ENCODE assay signal across 9 cellular contexts in genomic region chr13:73722120-73722519, GRCh38.
DNase-seq lines count a peak whose midpoint lies in the region; ATAC-seq and TF ChIP-seq lines count a peak whose summit lies in the region.
"Had no signal": no experiment of that assay in that cellular context is flagged by ENCODE, and none has a peak within 500 bp of the region (broad histone marks: within the 10 kb centered on the region; RNA-seq: fewer than 3 reads in every experiment).

No MANE protein-coding gene starts in this region.

- no peak for TF ChIP-seq POLR2A in transverse colon (IDR thresholded peaks at IDR 0.05)

- WGBS in mammary epithelial cell (ENCODE audit: low coverage, missing lambda C conversion rate) = 78% methylated on average over 1 of the region's 1 CpG
- whole genome bisulfite sequencing in transverse colon (ENCODE audit: low coverage in 1 of 2), 2 donors = 56% methylated on average over 1 of the region's 1 CpG; no CpG with 5 or more reads in 1 of the 2 donors

- dilution Hi-C loops in mammary epithelial cell (cut with HindIII; ENCODE audit: low sequenced_read_pairs) = no loop called here

- peak; percentile 43 to 56 for TF ChIP-seq CTCF in mammary epithelial cell (conservative IDR thresholded peaks at IDR 0.05 in 1 of 2, IDR thresholded peaks at IDR 0.05 in 1 of 2; ENCODE audit: extremely low read depth in 1 of 2, insufficient read depth in 1 of 2, low read depth in 1 of 2, low read length in 2 of 2)
- peak in 1 of 5 experiments; percentile 12 for TF ChIP-seq CTCF in transverse colon (IDR thresholded peaks at IDR 0.05)

- peaks cover 17% of the 10 kb centered on the region for H3K4me1 Mint-ChIP-seq in activated CD4-positive, alpha-beta T cell treated with anti-CD3 and anti-CD28 coated beads, Interleukin-2, amount 10 ng/mL, durations not matched to agents 24 days and 14 days
- H3K4me1 Mint-ChIP-seq: B cell had no signal

- H2AFZ ChIP-seq in mammary epithelial cell (ENCODE audit: low read depth, low read length) = peak overlapping the region; percentile 49

- intact Hi-C loops in mammary epithelial cell (cut with micrococcal nuclease) (loop anchor here (1.0 to 10.0 kb wide), 5 partner anchors 415 to 1536 kb away; no protein-coding TSS in a partner anchor), transverse colon (cut with DNase I; ENCODE audit: low total_unique reads) (no loop called here)
- intact Hi-C loops in activated CD4-positive, alpha-beta T cell treated with anti-CD3 and anti-CD28 coated beads, Interleukin-2, amount 10 ng/mL, durations not matched to agents 24 days and 14 days (cut with micrococcal nuclease) = loop anchor here (2.0 to 10.0 kb wide), 4 partner anchors 43 to 1645 kb away; no protein-coding TSS in a partner anchor

- H3K4me3 ChIP-seq in mammary epithelial cell (replicated peaks in 1 of 3; ENCODE audit: insufficient read depth in 1 of 3, low read depth in 2 of 3, low read length in 3 of 3) (no peak overlapping the region), transverse colon (no peak overlapping the region)

- peaks cover 33% of the 10 kb centered on the region for H3K4me1 ChIP-seq in mammary epithelial cell (ENCODE audit: insufficient read depth, low read length)
- peaks cover 0 to 13% (median 4%) of the 10 kb centered on the region in 4 donors for H3K4me1 ChIP-seq in transverse colon

- DNase-seq in NCI-H1092 treated with DMSO at 0.1 percent for 48 hours (lab: John Stamatoyannopoulos, UW) (peak; percentile 4), NCI-H1092 (lab: John Stamatoyannopoulos, UW) (no peak), HS-5 (ENCODE audit: low read depth) (peak; percentile 19), mammary epithelial cell (peak; percentile 94), pons (ENCODE audit: low spot score) (peak; percentile 26), transverse colon (no peak)
- DNase-seq in activated CD4-positive, alpha-beta T cell treated with anti-CD3 and anti-CD28 coated beads, Interleukin-2, amount 10 ng/mL, durations not matched to agents 24 days and 14 days = no peak

- H3K9me3 Mint-ChIP-seq in activated CD4-positive, alpha-beta T cell treated with anti-CD3 and anti-CD28 coated beads, Interleukin-2, amount 10 ng/mL, durations not matched to agents 24 days and 14 days = no peaks in the 10 kb centered on the region

- H3K4me3 Mint-ChIP-seq in activated CD4-positive, alpha-beta T cell treated with anti-CD3 and anti-CD28 coated beads, Interleukin-2, amount 10 ng/mL, durations not matched to agents 24 days and 14 days = no peak overlapping the region
- H3K4me3 Mint-ChIP-seq: B cell had no signal

- H3K9ac ChIP-seq in mammary epithelial cell (ENCODE audit: insufficient read depth, low read length) = peak overlapping the region; percentile 32

- peak; percentile 89 for ATAC-seq in GM21390 (IDR thresholded peaks at IDR 0.05; ENCODE audit: unreplicated experiment)

- no peaks in the 10 kb centered on the region for H3K27me3 Mint-ChIP-seq in activated CD4-positive, alpha-beta T cell treated with anti-CD3 and anti-CD28 coated beads, Interleukin-2, amount 10 ng/mL, durations not matched to agents 24 days and 14 days
- H3K27me3 Mint-ChIP-seq: B cell had no signal

- TF ChIP-seq EP300 in transverse colon (IDR thresholded peaks at IDR 0.05; ENCODE audit: low read depth) = no peak

- no peak overlapping the region for H3K27ac Mint-ChIP-seq in activated CD4-positive, alpha-beta T cell treated with anti-CD3 and anti-CD28 coated beads, Interleukin-2, amount 10 ng/mL, durations not matched to agents 24 days and 14 days
- H3K27ac Mint-ChIP-seq: B cell had no signal

- H3K79me2 ChIP-seq in mammary epithelial cell (ENCODE audit: insufficient read depth, low read length) = peaks cover 3% of the 10 kb centered on the region

- H3K36me3 Mint-ChIP-seq in activated CD4-positive, alpha-beta T cell treated with anti-CD3 and anti-CD28 coated beads, Interleukin-2, amount 10 ng/mL, durations not matched to agents 24 days and 14 days (ENCODE audit: low read depth) = peaks cover 8% of the 10 kb centered on the region

- in situ Hi-C loops in mammary epithelial cell (cut with MboI; ENCODE audit: low sequenced_read_pairs in 2 of 2) (loop anchor here (25.0 kb wide), 4 partner anchors 310 to 660 kb away; partner anchors contain the start of gene KLF5 (in 1 of the 2)), transverse colon (cut with MboI; ENCODE audit: low pct_ligation_motif_present in 1 of 4, low pct_unique_long_range_greater_than_20kb in 1 of 4, low sequenced_read_pairs in 3 of 4) (loop anchor here in 2 of 4 donors (25.0 kb wide), 3 partner anchors 660 to 910 kb away; partner anchors contain the start of gene KLF5 (in 1 of the 2))

- no peaks in the 10 kb centered on the region for H4K20me1 ChIP-seq in mammary epithelial cell (ENCODE audit: insufficient read depth, low read length)

- no TSS peak for BruUV-seq in mammary epithelial cell (replicated peaks; lab: Mats Ljungman, UMichigan)

- peak overlapping the region; percentile 68 for H3K4me2 ChIP-seq in mammary epithelial cell (ENCODE audit: insufficient read depth, low read depth, low read length)

- H3K27ac ChIP-seq in mammary epithelial cell (ENCODE audit: insufficient read depth, low read depth, low read length) = peak overlapping the region; percentile 80
- H3K27ac ChIP-seq in transverse colon = no peak overlapping the region

- H3K27me3 ChIP-seq in mammary epithelial cell (ENCODE audit: insufficient read depth, low read length) = no peaks in the 10 kb centered on the region
- H3K27me3 ChIP-seq in transverse colon = no peaks in the 10 kb centered on the region

- H3K36me3 ChIP-seq in mammary epithelial cell (ENCODE audit: insufficient read depth, low read length) (no peaks in the 10 kb centered on the region), transverse colon (no peaks in the 10 kb centered on the region)

- CTCF ChIA-PET in mammary epithelial cell (lab: Charles Lee; ENCODE audit: low non-redundant PET) = no interaction called here

- H3K9me3 ChIP-seq in mammary epithelial cell (replicated peaks; ENCODE audit: insufficient read depth, low read length) (no peaks in the 10 kb centered on the region), transverse colon (no peaks in the 10 kb centered on the region)

Comparison
In these comparisons a context has a peak if more than half of its experiments do, and no peak if none do; other contexts are left out.
1. DNase-seq: peak in NCI-H1092 treated with DMSO at 0.1 percent for 48 hours (single experiment), HS-5 (single experiment), mammary epithelial cell (single experiment) and pons (single experiment); none in NCI-H1092 (single experiment), transverse colon (single experiment) and activated CD4-positive, alpha-beta T cell treated with anti-CD3 and anti-CD28 coated beads, Interleukin-2, amount 10 ng/mL, durations not matched to agents 24 days and 14 days (single experiment).